Comparison of ENCODE assay signal across 2 cellular contexts in genomic region chr12:12372946-12373722, GRCh38.
TF ChIP-seq lines count a peak whose summit lies in the region.

No MANE protein-coding gene starts in this region.

TF ChIP-seq in K562, 482 proteins besides CTCF, POLR2A, EP300 and RAD21:
- TF ChIP-seq TCF7 (IDR thresholded peaks at IDR 0.05; ENCODE audit: borderline replicate concordance) (no peak), CEBPB (tag; IDR thresholded peaks at IDR 0.05) (peak; percentile 36; the same call in 1 of the 2 replicates), ZNF12 (CRISPR knock-in tag; IDR thresholded peaks at IDR 0.05) (no peak), FOXM1 (IDR thresholded peaks at IDR 0.05; ENCODE audit: low read depth) (no peak), FOXM1 (CRISPR knock-in tag; IDR thresholded peaks at IDR 0.05; ENCODE audit: low read depth) (no peak), CEBPG (CRISPR knock-in tag; IDR thresholded peaks at IDR 0.05) (no peak), CEBPG (tag; conservative IDR thresholded peaks at IDR 0.05 in 1 of 2, IDR thresholded peaks at IDR 0.05 in 1 of 2) (peak in 1 of 2 experiments; percentile 62; a peak in 1 of 4 replicates), CXXC5 (CRISPR knock-in tag; IDR thresholded peaks at IDR 0.05) (no peak), BMI1 (IDR thresholded peaks at IDR 0.05; ENCODE audit: low read length) (no peak)

TF ChIP-seq in liver, 16 proteins besides CTCF, POLR2A, EP300 and RAD21:
- TF ChIP-seq TAF1 (conservative IDR thresholded peaks at IDR 0.05) (no peak), MAX (IDR thresholded peaks at IDR 0.05) (no peak), HNF4G (IDR thresholded peaks at IDR 0.05) (no peak), FOXA1 (IDR thresholded peaks at IDR 0.05) (no peak), GABPA (IDR thresholded peaks at IDR 0.05 in 1 of 2, conservative IDR thresholded peaks at IDR 0.05 in 1 of 2) (no peak), HNF4A (conservative IDR thresholded peaks at IDR 0.05) (peak; percentile 37 to 46)
